Comparison of ENCODE assay signal across 11 cellular contexts in the genomic region with DNA sequence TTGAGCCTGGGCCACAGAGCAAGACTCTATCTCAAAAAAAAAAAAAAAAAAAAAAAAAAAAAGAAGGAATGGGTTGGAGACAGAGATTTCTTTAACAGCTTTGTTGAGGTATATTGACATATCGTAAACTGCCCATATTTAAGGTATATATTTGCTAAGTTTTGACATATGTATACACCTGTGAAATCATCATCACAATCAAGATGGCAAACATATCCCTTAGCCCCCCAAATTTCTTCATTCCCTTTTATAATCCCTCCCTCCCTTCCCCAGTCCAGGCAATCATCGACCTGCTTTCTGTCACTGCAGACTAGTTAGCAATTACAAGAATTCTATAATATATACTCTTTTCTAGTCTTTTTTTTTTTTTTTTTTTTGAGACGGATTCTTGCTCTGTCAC.
"Had no signal": no experiment of that assay in that cellular context is flagged by ENCODE, and none has a peak within 500 bp of the region (broad histone marks: within the 10 kb centered on the region; RNA-seq: fewer than 3 reads in every experiment).

No MANE protein-coding gene starts in this region.

- H3K27ac ChIP-seq: GM23248 had no signal

- ATAC-seq: GM23338, HCT116 had no signal

- H3K4me3 ChIP-seq: GM23248, GM23338, HAP-1 had no signal

- H2AFZ ChIP-seq: GM23248, GM23338 had no signal

- DNase-seq: GM23248, GOT3, H7, H9, HCEC 1CT, HFFc6 had no signal

- H3K4me2 ChIP-seq: GM23338 had no signal

- H3K4me1 ChIP-seq: HAP-1 had no signal

- FAIRE-seq: H1, H54 had no signal

- H3K9ac ChIP-seq: GM23248 had no signal

- H3K36me3 ChIP-seq: HAP-1 had no signal
